Comparison of ENCODE assay signal across 8 cellular contexts in the genomic region with DNA sequence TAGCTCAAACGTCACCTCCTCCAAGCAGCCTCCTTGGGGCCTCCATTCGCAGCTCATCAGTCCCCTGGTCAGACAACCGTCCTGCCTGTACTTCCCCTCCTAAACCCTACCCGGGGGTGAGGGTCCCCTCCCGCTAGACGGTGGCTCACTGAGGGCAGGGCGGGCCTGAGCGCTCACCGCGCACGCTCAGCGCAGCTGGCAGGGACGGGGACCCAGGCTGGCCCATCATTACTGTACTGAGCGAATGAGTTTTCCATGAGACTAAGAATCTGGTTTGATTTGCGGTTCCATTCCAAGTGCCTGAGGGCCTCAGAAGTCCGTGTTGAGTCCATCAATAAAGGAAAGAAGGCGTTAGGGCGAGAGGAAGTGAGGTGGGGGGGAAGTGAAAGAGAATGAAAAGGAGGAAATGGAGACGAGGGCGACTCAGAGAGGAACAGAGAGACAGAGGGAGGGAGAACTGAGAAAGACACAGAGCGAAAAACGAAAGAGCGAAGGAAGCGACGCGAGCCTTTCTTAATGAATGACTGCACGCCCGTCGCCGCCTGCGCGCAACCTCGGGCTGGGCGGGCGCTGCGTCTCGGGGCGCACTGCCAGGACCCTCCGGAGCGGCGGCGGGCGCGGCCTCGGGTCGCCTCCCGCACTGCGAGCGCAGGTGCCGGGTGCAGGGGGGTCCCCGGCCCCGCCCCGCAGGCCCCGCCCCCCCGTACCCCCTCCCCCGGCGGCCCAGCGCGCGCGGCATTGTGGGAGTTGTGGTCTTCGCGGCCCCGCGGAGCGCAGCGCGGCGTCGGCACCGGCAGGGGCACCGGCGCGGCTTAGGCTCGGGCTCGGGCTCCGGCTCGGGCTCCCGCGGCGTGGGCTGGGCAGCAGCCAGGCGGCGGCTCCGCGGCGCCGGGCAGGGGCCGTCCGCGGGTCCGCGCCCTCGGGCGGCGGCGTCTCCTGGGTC. TPM values are rescaled to one million over a fixed set of nuclear protein-coding genes. Genes with fewer than 3 reads are reported as not detected.
DNase-seq lines count a peak whose midpoint lies in the region; ATAC-seq lines count a peak whose summit lies in the region.

A gene with protein sequence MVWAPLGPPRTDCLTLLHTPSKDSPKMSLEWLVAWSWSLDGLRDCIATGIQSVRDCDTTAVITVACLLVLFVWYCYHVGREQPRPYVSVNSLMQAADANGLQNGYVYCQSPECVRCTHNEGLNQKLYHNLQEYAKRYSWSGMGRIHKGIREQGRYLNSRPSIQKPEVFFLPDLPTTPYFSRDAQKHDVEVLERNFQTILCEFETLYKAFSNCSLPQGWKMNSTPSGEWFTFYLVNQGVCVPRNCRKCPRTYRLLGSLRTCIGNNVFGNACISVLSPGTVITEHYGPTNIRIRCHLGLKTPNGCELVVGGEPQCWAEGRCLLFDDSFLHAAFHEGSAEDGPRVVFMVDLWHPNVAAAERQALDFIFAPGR (plus strand): TSS at position 746 of the 943 bp plus-strand sequence. CDS start 4,356 bp downstream, outside the sequence.

- intact Hi-C loops in Right ventricle myocardium inferior (cut with DNase I) (no loop called here), cardiac septum (cut with DNase I) (no loop called here)

- peak within 1 kb of the TSS; percentile 53 for H3K27ac ChIP-seq in layer of hippocampus (ENCODE audit: low read depth, low read length)

- no peaks in the 10 kb centered on the region for H3K27me3 ChIP-seq in layer of hippocampus (ENCODE audit: control insufficient read depth, insufficient read depth, low read length)

- ATAC-seq in Right ventricle myocardium inferior (peak; percentile 74), HG03025 (IDR thresholded peaks at IDR 0.05; ENCODE audit: low FRiP score, unreplicated experiment) (peak; percentile 63)

- DNase-seq in Right ventricle myocardium inferior (ENCODE audit: missing footprints) (peak; percentile 85), cardiac septum (ENCODE audit: low spot score) (no peak), NCI-H2227 (lab: John Stamatoyannopoulos, UW; ENCODE audit: unreplicated experiment) (peak; percentile 78)
- DNase-seq in activated CD4-positive, CD25-positive, alpha-beta regulatory T cell treated with anti-CD3 and anti-CD28 coated beads, Interleukin-2, amount 50 U/mL, for 16 hours (ENCODE audit: low read depth, low spot score) = peak; percentile 60
- DNase-seq in central memory CD4-positive, alpha-beta T cell = peak; percentile 82
- DNase-seq in stimulated activated CD4-positive, alpha-beta T cell treated with anti-CD3 and anti-CD28 coated beads, Interleukin-1b, Interleukin-23, amount 100 ng/mL, for 1 hour (ENCODE audit: low read depth in 2 of 2) = peak; percentile 44 to 56

RNA-seq across cellular contexts. Expression of the gene that starts here (rescaled TPM):
- total RNA-seq in Right ventricle myocardium inferior (0.19 TPM), cardiac septum (0.32 TPM)

Comparison
In these comparisons a context has a peak if more than half of its experiments do, and no peak if none do; other contexts are left out.
1. Peak in DNase-seq and ATAC-seq in Right ventricle myocardium inferior; RNA of the gene not detected or under 1 TPM.